ENCODE assay signal across 25 cellular contexts in genomic region chr9:81080900-81081299, GRCh38.
"Had no signal": no experiment of that assay in that cellular context is flagged by ENCODE, and none has a peak within 500 bp of the region (broad histone marks: within the 10 kb centered on the region; RNA-seq: fewer than 3 reads in every experiment).

No MANE protein-coding gene starts in this region.

- ATAC-seq: left colon; left lung; lower lobe of right lung; naive thymus-derived CD4-positive, alpha-beta T cell; natural killer cell treated with Interleukin-12 subunit alpha and Interleukin-12 subunit beta and Interleukin-15 and Interleukin-18, amount 100 ng/mL, for 72 hours; right lobe of liver; stimulated activated naive B cell treated with anti-CD40 and anti-IgM and Interleukin-4, amounts not matched to agents 10 μg/mL and 1 μg/mL and 100 μg/mL, for 72 hours; stimulated activated naive CD8-positive, alpha-beta T cell treated with anti-CD3 and anti-CD28 coated beads, Interleukin-15, Interleukin-2, amounts not matched to agents 100 U/mL and 50 U/mL, for 24 hours had no signal

- H3K36me3 Mint-ChIP-seq: mesothelial cell of epicardium; naive thymus-derived CD4-positive, alpha-beta T cell; natural killer cell treated with Interleukin-12 subunit alpha and Interleukin-12 subunit beta and Interleukin-15 and Interleukin-18, amount 100 ng/mL, for 72 hours; stimulated activated naive B cell treated with anti-CD40 and anti-IgM and Interleukin-4, amounts not matched to agents 10 μg/mL and 1 μg/mL and 100 μg/mL, for 72 hours had no signal

- H3K9me3 Mint-ChIP-seq: stimulated activated naive B cell treated with anti-CD40 and anti-IgM and Interleukin-4, amounts not matched to agents 10 μg/mL and 1 μg/mL and 100 μg/mL, for 72 hours had no signal

- H3K36me3 ChIP-seq: left lung, lower lobe of right lung, ovary, right atrium auricular region, right lobe of liver, stomach, thyroid gland, transverse colon, upper lobe of left lung, vagina had no signal

- FAIRE-seq: keratinocyte had no signal

- H3K27ac ChIP-seq: left lung, lower lobe of right lung, ovary, right atrium auricular region, right lobe of liver, skin epidermis, stomach, testis, thyroid gland, transverse colon, upper lobe of left lung, vagina had no signal

- H3K4me3 ChIP-seq: left lung, lower lobe of right lung, ovary, right atrium auricular region, right lobe of liver, skin epidermis, stomach, testis, thyroid gland, transverse colon, upper lobe of left lung, vagina had no signal

- H3K27ac Mint-ChIP-seq: mesothelial cell of epicardium; naive thymus-derived CD4-positive, alpha-beta T cell; natural killer cell treated with Interleukin-12 subunit alpha and Interleukin-12 subunit beta and Interleukin-15 and Interleukin-18, amount 100 ng/mL, for 72 hours; progenitor cell of endocrine pancreas; stimulated activated naive B cell treated with anti-CD40 and anti-IgM and Interleukin-4, amounts not matched to agents 10 μg/mL and 1 μg/mL and 100 μg/mL, for 72 hours had no signal

- DNase-seq: hippocampal formation; left colon; left lung; lower lobe of right lung; naive thymus-derived CD4-positive, alpha-beta T cell; ovary; right lobe of liver; stimulated activated CD4-positive, alpha-beta T cell treated with anti-CD3 and anti-CD28 coated beads, Interleukin-12 subunit alpha, Interleukin-12 subunit beta, amount 100 ng/mL, for 4 hours; stimulated activated CD4-positive, alpha-beta T cell treated with anti-CD3 and anti-CD28 coated beads, Interleukin-15, amount 100 ng/mL, for 24 hours; stimulated activated CD4-positive, alpha-beta T cell treated with anti-CD3 and anti-CD28 coated beads, Interleukin-2, amount 100 ng/mL, for 24 hours; stimulated activated CD4-positive, alpha-beta T cell treated with anti-CD3 and anti-CD28 coated beads, Interleukin-4, amount 100 ng/mL, for 1 hour; stimulated activated naive B cell treated with anti-CD40 and anti-IgM and Interleukin-4, amounts not matched to agents 10 μg/mL and 1 μg/mL and 100 μg/mL, for 72 hours; stimulated activated naive CD8-positive, alpha-beta T cell treated with anti-CD3 and anti-CD28 coated beads, Interleukin-15, Interleukin-2, amounts not matched to agents 100 U/mL and 50 U/mL, for 24 hours; stomach; testis; thyroid gland; transverse colon; upper lobe of left lung had no signal

- H3K27me3 ChIP-seq: left lung, ovary, right atrium auricular region, right lobe of liver, stomach, testis, thyroid gland, transverse colon, upper lobe of left lung, vagina had no signal

- H3K4me3 Mint-ChIP-seq: mesothelial cell of epicardium; naive thymus-derived CD4-positive, alpha-beta T cell; natural killer cell treated with Interleukin-12 subunit alpha and Interleukin-12 subunit beta and Interleukin-15 and Interleukin-18, amount 100 ng/mL, for 72 hours; stimulated activated naive B cell treated with anti-CD40 and anti-IgM and Interleukin-4, amounts not matched to agents 10 μg/mL and 1 μg/mL and 100 μg/mL, for 72 hours had no signal

- H3K4me1 ChIP-seq: left lung, lower lobe of right lung, right atrium auricular region, right lobe of liver, testis, thyroid gland, upper lobe of left lung had no signal

- H3K27me3 Mint-ChIP-seq: naive thymus-derived CD4-positive, alpha-beta T cell; natural killer cell treated with Interleukin-12 subunit alpha and Interleukin-12 subunit beta and Interleukin-15 and Interleukin-18, amount 100 ng/mL, for 72 hours; stimulated activated naive B cell treated with anti-CD40 and anti-IgM and Interleukin-4, amounts not matched to agents 10 μg/mL and 1 μg/mL and 100 μg/mL, for 72 hours had no signal

- H3K9me3 ChIP-seq: left lung, lower lobe of right lung, ovary, right atrium auricular region, right lobe of liver, stomach, testis, thyroid gland, transverse colon, upper lobe of left lung, vagina had no signal
